Comparison of ENCODE assay signal across 1 cellular context in genomic region chr4:155900402-155900801, GRCh38.
TF ChIP-seq lines count a peak whose summit lies in the region.

No MANE protein-coding gene starts in this region.

TF ChIP-seq in HepG2, 621 proteins besides CTCF, POLR2A, EP300 and RAD21:
- no peak for TF ChIP-seq RARG (CRISPR knock-in tag; IDR thresholded peaks at IDR 0.05; ENCODE audit: low read depth)
- TF ChIP-seq MAFK (conservative IDR thresholded peaks at IDR 0.05 in 1 of 2, IDR thresholded peaks at IDR 0.05 in 1 of 2; ENCODE audit: low read length in 2 of 2), result peak in 1 of 2 experiments; percentile 79; a peak in 2 of 4 replicates
- no peak for TF ChIP-seq PTBP1 (IDR thresholded peaks at IDR 0.05; ENCODE audit: low read depth, low read length, poor library complexity, severe bottlenecking)
- no peak for TF ChIP-seq ZFP36L2 (CRISPR knock-in tag; IDR thresholded peaks at IDR 0.05)
- peak; percentile 68 for TF ChIP-seq MAFF (IDR thresholded peaks at IDR 0.05; ENCODE audit: low read depth, low read length)
- no peak for TF ChIP-seq SNRNP70 (IDR thresholded peaks at IDR 0.05; ENCODE audit: low read depth, low read length)
- TF ChIP-seq ZFP82 (CRISPR knock-in tag; IDR thresholded peaks at IDR 0.05; ENCODE audit: borderline replicate concordance), result no peak
TF ChIP-seq in HepG2: peak in this region for 2.
